ENCODE assay signal across 38 cellular contexts in the genomic region with DNA sequence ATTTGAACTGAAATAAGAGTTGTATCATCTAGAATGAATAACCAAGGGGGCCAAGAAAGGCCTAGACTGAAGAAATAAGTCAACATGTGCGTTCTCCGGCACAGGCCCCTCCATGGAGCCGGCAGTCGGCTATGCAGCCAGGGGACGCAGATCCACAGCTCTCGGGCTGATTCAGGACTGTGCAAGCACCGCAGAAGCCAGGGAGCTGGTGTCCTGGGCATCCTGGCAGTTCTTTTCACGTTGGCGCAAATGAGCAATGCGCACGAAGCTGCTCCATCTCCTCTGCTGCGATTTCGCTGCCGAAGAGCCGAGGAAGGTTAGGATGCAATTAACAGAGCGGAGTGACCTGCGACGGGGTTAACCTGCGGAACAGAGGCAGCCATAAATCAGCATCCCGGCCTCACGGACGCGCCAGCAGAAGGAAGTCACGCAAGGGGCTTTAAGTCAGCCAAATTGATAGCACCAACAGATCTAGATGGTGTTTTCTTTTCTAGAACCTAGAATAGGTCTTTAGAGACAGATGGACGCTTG.
"Had no signal": no experiment of that assay in that cellular context is flagged by ENCODE, and none has a peak within 500 bp of the region (broad histone marks: within the 10 kb centered on the region; RNA-seq: fewer than 3 reads in every experiment).

No MANE protein-coding gene starts in this region.

- H3K27ac ChIP-seq: ascending aorta, cardiac muscle cell, PC-9, RWPE1, VCaP had no signal

- H3K27me3 ChIP-seq: ascending aorta had no signal

- H3K4me1 ChIP-seq: ascending aorta had no signal

- ATAC-seq: activated CD8-positive, alpha-beta memory T cell treated with anti-CD3 and anti-CD28 coated beads, Interleukin-2, amount 10 ng/mL, durations not matched to agents 7 days and 5 days; Right ventricle myocardium inferior; SK-N-SH treated with all-trans-retinoic acid at 6 μM for 48 hours had no signal

- H3K36me3 Mint-ChIP-seq: activated CD8-positive, alpha-beta memory T cell treated with anti-CD3 and anti-CD28 coated beads, Interleukin-2, amount 10 ng/mL, durations not matched to agents 7 days and 5 days; activated naive CD8-positive, alpha-beta T cell treated with anti-CD3 and anti-CD28 coated beads for 36 hours had no signal

- FAIRE-seq: RCC 7860 had no signal

- H3K9me3 Mint-ChIP-seq: activated B cell treated with CpG ODN at 0.5 μM for 24 hours; activated CD4-positive, alpha-beta memory T cell treated with anti-CD3 and anti-CD28 coated beads, Interleukin-2, amount 10 ng/mL, durations not matched to agents 7 days and 5 days; activated naive CD8-positive, alpha-beta T cell treated with anti-CD3 and anti-CD28 coated beads for 36 hours; central memory CD8-positive, alpha-beta T cell had no signal

- H3K4me1 Mint-ChIP-seq: activated B cell treated with CpG ODN at 0.5 μM for 24 hours; activated CD4-positive, alpha-beta memory T cell treated with anti-CD3 and anti-CD28 coated beads, Interleukin-2, amount 10 ng/mL, durations not matched to agents 7 days and 5 days; activated CD8-positive, alpha-beta memory T cell treated with anti-CD3 and anti-CD28 coated beads, Interleukin-2, amount 10 ng/mL, durations not matched to agents 7 days and 5 days; activated naive CD8-positive, alpha-beta T cell treated with anti-CD3 and anti-CD28 coated beads for 36 hours; central memory CD8-positive, alpha-beta T cell had no signal

- H3K4me3 Mint-ChIP-seq: activated B cell treated with CpG ODN at 0.5 μM for 24 hours; activated CD4-positive, alpha-beta memory T cell treated with anti-CD3 and anti-CD28 coated beads, Interleukin-2, amount 10 ng/mL, durations not matched to agents 7 days and 5 days; activated CD8-positive, alpha-beta memory T cell treated with anti-CD3 and anti-CD28 coated beads, Interleukin-2, amount 10 ng/mL, durations not matched to agents 7 days and 5 days; activated naive CD8-positive, alpha-beta T cell treated with anti-CD3 and anti-CD28 coated beads for 36 hours; central memory CD8-positive, alpha-beta T cell had no signal

- H3K27ac Mint-ChIP-seq: activated B cell treated with CpG ODN at 0.5 μM for 24 hours; activated CD4-positive, alpha-beta memory T cell treated with anti-CD3 and anti-CD28 coated beads, Interleukin-2, amount 10 ng/mL, durations not matched to agents 7 days and 5 days; activated CD8-positive, alpha-beta memory T cell treated with anti-CD3 and anti-CD28 coated beads, Interleukin-2, amount 10 ng/mL, durations not matched to agents 7 days and 5 days; activated naive CD8-positive, alpha-beta T cell treated with anti-CD3 and anti-CD28 coated beads for 36 hours had no signal

- H3K36me3 ChIP-seq: ascending aorta, cardiac muscle cell had no signal

- H3K27me3 Mint-ChIP-seq: activated CD4-positive, alpha-beta memory T cell treated with anti-CD3 and anti-CD28 coated beads, Interleukin-2, amount 10 ng/mL, durations not matched to agents 7 days and 5 days; activated CD8-positive, alpha-beta memory T cell treated with anti-CD3 and anti-CD28 coated beads, Interleukin-2, amount 10 ng/mL, durations not matched to agents 7 days and 5 days; activated naive CD8-positive, alpha-beta T cell treated with anti-CD3 and anti-CD28 coated beads for 36 hours; central memory CD8-positive, alpha-beta T cell had no signal

- H3K4me3 ChIP-seq: ascending aorta, cardiac muscle cell, PC-9 had no signal

- H2AFZ ChIP-seq: PC-9 had no signal

- DNase-seq: activated B cell treated with CpG ODN at 0.5 μM for 24 hours; activated CD4-positive, alpha-beta memory T cell treated with anti-CD3 and anti-CD28 coated beads, Interleukin-2, amount 10 ng/mL, durations not matched to agents 7 days and 5 days; activated CD4-positive, alpha-beta T cell treated with anti-CD3 and anti-CD28 coated beads for 4 hours; activated CD4-positive, CD25-positive, alpha-beta regulatory T cell treated with anti-CD3 and anti-CD28 coated beads, Interleukin-2, amount 50 U/mL, for 72 hours; activated CD8-positive, alpha-beta memory T cell treated with anti-CD3 and anti-CD28 coated beads for 24 hours; activated CD8-positive, alpha-beta memory T cell treated with anti-CD3 and anti-CD28 coated beads, Interleukin-2, amount 10 ng/mL, durations not matched to agents 7 days and 5 days; activated CD8-positive, alpha-beta memory T cell treated with anti-CD3 and anti-CD28 coated beads, Interleukin-2, amount 50 U/mL, for 48 hours; activated effector memory CD4-positive, alpha-beta T cell treated with Interleukin-2 at 50 U/mL for 16 hours; activated naive CD4-positive, alpha-beta T cell; activated naive CD4-positive, alpha-beta T cell treated with anti-CD3 and anti-CD28 coated beads, Interleukin-2, amount 50 U/mL, for 16 hours; activated naive CD8-positive, alpha-beta T cell treated with anti-CD3 and anti-CD28 coated beads for 36 hours; activated T-cell treated with anti-CD3 and anti-CD28 coated beads, Interleukin-2, amount 50 U/mL, for 48 hours; amygdala; Karpas-422; KBM-7; NCI-H1105; NCI-H1417 treated with DMSO at 0.1 percent for 48 hours; NCI-H187 treated with DMSO at 0.1 percent for 48 hours; NCI-H2107; NCI-H2171; NCI-H510A; NCI-H526; NCI-H748 treated with DMSO at 0.1 percent for 48 hours; NK-92 treated with Interleukin-12 subunit alpha and Interleukin-12 subunit beta, amount 100 ng/mL, for 24 hours; PC-9; SIG-M5; SW 1271; T-helper 1 cell; T-helper 2 cell; T-helper 9 cell had no signal

- H3K4me2 ChIP-seq: PC-9 had no signal

- H3K9me3 ChIP-seq: ascending aorta had no signal
